Comparison of ENCODE assay signal across 28 cellular contexts in the genomic region with DNA sequence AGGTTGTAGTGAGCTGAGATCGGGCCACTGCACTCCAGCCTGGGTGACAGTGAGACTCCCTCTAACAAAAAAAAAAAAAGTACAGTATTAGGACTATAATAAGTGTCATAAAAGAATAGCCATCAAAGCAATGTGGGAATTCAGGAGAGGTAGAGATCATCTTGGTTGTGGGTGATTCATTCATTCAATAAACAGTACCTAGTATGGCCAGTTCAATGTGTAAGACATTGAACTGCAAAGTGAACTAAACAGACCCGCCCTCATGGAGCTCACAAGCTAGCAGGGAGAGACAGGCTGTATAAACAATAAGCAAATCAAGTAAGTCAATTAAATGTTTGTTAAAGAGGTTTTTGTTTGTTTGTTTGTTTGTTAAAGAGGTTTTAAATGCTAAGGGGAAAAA.
"Had no signal": no experiment of that assay in that cellular context is flagged by ENCODE, and none has a peak within 500 bp of the region (broad histone marks: within the 10 kb centered on the region; RNA-seq: fewer than 3 reads in every experiment).

No MANE protein-coding gene starts in this region.

- DNase-seq: activated CD4-positive, alpha-beta memory T cell treated with anti-CD3 and anti-CD28 coated beads, Interleukin-2, amount 10 ng/mL, durations not matched to agents 7 days and 5 days; activated CD4-positive, alpha-beta T cell treated with anti-CD3 and anti-CD28 coated beads for 36 hours; activated CD4-positive, alpha-beta T cell treated with anti-CD3 and anti-CD28 coated beads, Interleukin-2, amount 50 U/mL, for 1 hour; activated CD4-positive, CD25-positive, alpha-beta regulatory T cell; activated CD8-positive, alpha-beta memory T cell treated with anti-CD3 and anti-CD28 coated beads, Interleukin-2, amount 50 U/mL, for 4 hours; activated gamma-delta T cell treated with Interleukin-2 at 50 U/mL for 16 hours; activated naive CD4-positive, alpha-beta T cell treated with anti-CD3 and anti-CD28 coated beads, Interleukin-2, amount 10 ng/mL, durations not matched to agents 7 days and 5 days; activated naive CD8-positive, alpha-beta T cell treated with anti-CD3 and anti-CD28 coated beads, Interleukin-2, amount 10 ng/mL, durations not matched to agents 7 days and 5 days; activated T-cell treated with anti-CD3 and anti-CD28 coated beads, Interleukin-2, amount 50 U/mL, for 72 hours; adrenal gland; anterior cingulate cortex; central memory CD4-positive, alpha-beta T cell; MM.1S; NCI-H1105; NCI-H1436; NCI-H1694 treated with DMSO at 0.1 percent for 48 hours; NCI-H2029 treated with DMSO at 0.1 percent for 48 hours; NCI-H510A treated with DMSO at 0.1 percent for 48 hours; NCI-H69; T-cell; T-helper 2 cell; T1000 had no signal

- H3K4me3 Mint-ChIP-seq: activated CD4-positive, alpha-beta memory T cell treated with anti-CD3 and anti-CD28 coated beads, Interleukin-2, amount 10 ng/mL, durations not matched to agents 7 days and 5 days; activated CD4-positive, alpha-beta T cell treated with anti-CD3 and anti-CD28 coated beads for 36 hours; activated naive CD4-positive, alpha-beta T cell treated with anti-CD3 and anti-CD28 coated beads, Interleukin-2, amount 10 ng/mL, durations not matched to agents 7 days and 5 days; activated naive CD8-positive, alpha-beta T cell treated with anti-CD3 and anti-CD28 coated beads, Interleukin-2, amount 10 ng/mL, durations not matched to agents 7 days and 5 days; activated T-cell treated with anti-CD3 and anti-CD28 coated beads, Interleukin-2, amount 50 U/mL, for 72 hours; IgD-negative memory B cell; T-cell had no signal

- H3K36me3 ChIP-seq: adrenal gland had no signal

- H3K36me3 Mint-ChIP-seq: activated naive CD8-positive, alpha-beta T cell treated with anti-CD3 and anti-CD28 coated beads, Interleukin-2, amount 10 ng/mL, durations not matched to agents 7 days and 5 days; IgD-negative memory B cell; T-cell had no signal

- H3K4me1 Mint-ChIP-seq: IgD-negative memory B cell, T-cell had no signal

- H3K27ac Mint-ChIP-seq: activated CD4-positive, alpha-beta memory T cell treated with anti-CD3 and anti-CD28 coated beads, Interleukin-2, amount 10 ng/mL, durations not matched to agents 7 days and 5 days; activated CD4-positive, alpha-beta T cell treated with anti-CD3 and anti-CD28 coated beads for 36 hours; activated naive CD4-positive, alpha-beta T cell treated with anti-CD3 and anti-CD28 coated beads, Interleukin-2, amount 10 ng/mL, durations not matched to agents 7 days and 5 days; activated naive CD8-positive, alpha-beta T cell treated with anti-CD3 and anti-CD28 coated beads, Interleukin-2, amount 10 ng/mL, durations not matched to agents 7 days and 5 days; activated T-cell treated with anti-CD3 and anti-CD28 coated beads, Interleukin-2, amount 50 U/mL, for 72 hours; activated T-helper 2 cell treated with anti-CD3 and anti-CD28 coated beads, Interferon-gamma antibody, Interleukin-2, Interleukin-4, amounts not matched to agents 10 μg/mL and 5 μg/mL and 100 μg/mL, durations not matched to agents 14 hours and 24 hours and 36 hours; IgD-negative memory B cell; T-cell had no signal

- H3K27me3 Mint-ChIP-seq: activated CD4-positive, alpha-beta memory T cell treated with anti-CD3 and anti-CD28 coated beads, Interleukin-2, amount 10 ng/mL, durations not matched to agents 7 days and 5 days; activated naive CD4-positive, alpha-beta T cell treated with anti-CD3 and anti-CD28 coated beads, Interleukin-2, amount 10 ng/mL, durations not matched to agents 7 days and 5 days had no signal

- H3K9me3 ChIP-seq: adrenal gland had no signal

- ATAC-seq: activated CD4-positive, alpha-beta T cell treated with anti-CD3 and anti-CD28 coated beads for 36 hours; activated T-cell treated with anti-CD3 and anti-CD28 coated beads, Interleukin-2, amount 50 U/mL, for 72 hours; Right ventricle myocardium inferior; T-cell had no signal

- H3K9me3 Mint-ChIP-seq: activated CD4-positive, alpha-beta memory T cell treated with anti-CD3 and anti-CD28 coated beads, Interleukin-2, amount 10 ng/mL, durations not matched to agents 7 days and 5 days; activated naive CD4-positive, alpha-beta T cell treated with anti-CD3 and anti-CD28 coated beads, Interleukin-2, amount 10 ng/mL, durations not matched to agents 7 days and 5 days; activated naive CD8-positive, alpha-beta T cell treated with anti-CD3 and anti-CD28 coated beads, Interleukin-2, amount 10 ng/mL, durations not matched to agents 7 days and 5 days; activated T-cell treated with anti-CD3 and anti-CD28 coated beads, Interleukin-2, amount 50 U/mL, for 72 hours; activated T-helper 2 cell treated with anti-CD3 and anti-CD28 coated beads, Interferon-gamma antibody, Interleukin-2, Interleukin-4, amounts not matched to agents 10 μg/mL and 5 μg/mL and 100 μg/mL, durations not matched to agents 14 hours and 24 hours and 36 hours; IgD-negative memory B cell; T-cell had no signal

- H3K27ac ChIP-seq: adrenal gland, KMS-11, SK-N-MC, VCaP had no signal

- H3K4me3 ChIP-seq: adrenal gland, SK-N-MC had no signal

- H3K27me3 ChIP-seq: adrenal gland had no signal
